ENCODE assay signal across 36 cellular contexts in genomic region chr2:67873916-67874315, GRCh38.
"Had no signal": no experiment of that assay in that cellular context is flagged by ENCODE, and none has a peak within 500 bp of the region (broad histone marks: within the 10 kb centered on the region; RNA-seq: fewer than 3 reads in every experiment).

No MANE protein-coding gene starts in this region.

- H3K4me3 ChIP-seq: adrenal gland, body of pancreas, breast epithelium had no signal

- DNase-seq: activated B cell treated with CpG ODN at 0.5 μM for 24 hours; activated CD4-positive, alpha-beta memory T cell treated with anti-CD3 and anti-CD28 coated beads for 36 hours; activated CD4-positive, alpha-beta T cell treated with anti-CD3 and anti-CD28 coated beads for 4 hours; activated CD4-positive, alpha-beta T cell treated with anti-CD3 and anti-CD28 coated beads, Interleukin-2, amount 10 ng/mL, durations not matched to agents 24 days and 14 days; activated CD4-positive, alpha-beta T cell treated with anti-CD3 and anti-CD28 coated beads, Interleukin-2, amount 50 U/mL, for 1 hour; activated CD4-positive, alpha-beta T cell treated with anti-CD3 and anti-CD28 coated beads, Interleukin-2, amount 50 U/mL, for 4 hours; activated CD4-positive, CD25-positive, alpha-beta regulatory T cell treated with anti-CD3 and anti-CD28 coated beads, Interleukin-2, amount 50 U/mL, for 72 hours; activated CD8-positive, alpha-beta memory T cell treated with anti-CD3 and anti-CD28 coated beads, Interleukin-2, amount 50 U/mL, for 4 hours; activated CD8-positive, alpha-beta T cell treated with anti-CD3 and anti-CD28 coated beads for 36 hours; activated effector memory CD4-positive, alpha-beta T cell treated with anti-CD3 and anti-CD28 coated beads, Interleukin-2, amount 50 U/mL, for 16 hours; activated gamma-delta T cell treated with Interleukin-2 at 50 U/mL for 16 hours; activated naive CD4-positive, alpha-beta T cell; activated naive CD4-positive, alpha-beta T cell treated with anti-CD3 and anti-CD28 coated beads for 36 hours; activated naive CD4-positive, alpha-beta T cell treated with anti-CD3 and anti-CD28 coated beads, Interleukin-2, amount 50 U/mL, for 16 hours; activated naive CD8-positive, alpha-beta T cell treated with anti-CD3 and anti-CD28 coated beads for 36 hours; activated T-cell treated with anti-CD3 and anti-CD28 coated beads for 4 hours; activated T-cell treated with anti-CD3 and anti-CD28 coated beads, Interleukin-2, amount 50 U/mL, for 1 hour; activated T-cell treated with anti-CD3 and anti-CD28 coated beads, Interleukin-2, amount 50 U/mL, for 4 hours; activated T-cell treated with anti-CD3 and anti-CD28 coated beads, Interleukin-2, amount 50 U/mL, for 72 hours; adrenal gland; amniotic stem cell; aorta; body of pancreas; brain microvascular endothelial cell; central memory CD4-positive, alpha-beta T cell; T-helper 1 cell; T-helper 2 cell; T-helper 9 cell had no signal

- H3K9me3 ChIP-seq: adrenal gland, body of pancreas, breast epithelium had no signal

- ATAC-seq: activated CD8-positive, alpha-beta T cell treated with anti-CD3 and anti-CD28 coated beads for 36 hours; activated T-cell treated with anti-CD3 and anti-CD28 coated beads, Interleukin-2, amount 50 U/mL, for 4 hours; activated T-cell treated with anti-CD3 and anti-CD28 coated beads, Interleukin-2, amount 50 U/mL, for 72 hours; activated T-helper 17 cell treated with anti-CD3 and anti-CD28 coated beads, Interleukin-2, amount 50 U/mL, for 72 hours; body of pancreas had no signal

- H3K27ac Mint-ChIP-seq: activated B cell treated with CpG ODN at 0.5 μM for 24 hours; activated CD4-positive, alpha-beta memory T cell treated with anti-CD3 and anti-CD28 coated beads for 36 hours; activated CD4-positive, alpha-beta T cell treated with anti-CD3 and anti-CD28 coated beads, Interleukin-2, amount 10 ng/mL, durations not matched to agents 24 days and 14 days; activated CD8-positive, alpha-beta T cell treated with anti-CD3 and anti-CD28 coated beads for 36 hours; activated naive CD4-positive, alpha-beta T cell treated with anti-CD3 and anti-CD28 coated beads for 36 hours; activated naive CD8-positive, alpha-beta T cell treated with anti-CD3 and anti-CD28 coated beads for 36 hours; activated T-cell treated with anti-CD3 and anti-CD28 coated beads, Interleukin-2, amount 50 U/mL, for 72 hours; activated T-helper 1 cell treated with anti-CD3 and anti-CD28 coated beads, Interleukin-12 subunit alpha, Interleukin-12 subunit beta, Interleukin-2, Interleukin-4 antibody, amounts not matched to agents 30 ng/mL and 10 ng/mL and 1 ng/mL, durations not matched to agents 14 hours and 24 hours and 36 hours; activated T-helper 17 cell treated with anti-CD3 and anti-CD28 coated beads, Interleukin-2, amount 50 U/mL, for 72 hours; T-helper 1 cell treated with Interleukin-12 subunit alpha and Interleukin-12 subunit beta and Interleukin-4 antibody, amounts not matched to agents 30 μg/mL and 1 μg/mL, for 36 hours; T-helper 2 cell treated with Interferon-gamma antibody and Interleukin-4, amounts not matched to agents 5 μg/mL and 100 μg/mL, for 36 hours had no signal

- H3K4me1 ChIP-seq: adrenal gland, body of pancreas, breast epithelium had no signal

- H3K27ac ChIP-seq: adrenal gland, body of pancreas, brain microvascular endothelial cell, breast epithelium, VCaP had no signal

- H3K36me3 Mint-ChIP-seq: activated CD4-positive, alpha-beta memory T cell treated with anti-CD3 and anti-CD28 coated beads for 36 hours; activated naive CD8-positive, alpha-beta T cell treated with anti-CD3 and anti-CD28 coated beads for 36 hours had no signal

- H3K4me3 Mint-ChIP-seq: activated B cell treated with CpG ODN at 0.5 μM for 24 hours; activated CD4-positive, alpha-beta memory T cell treated with anti-CD3 and anti-CD28 coated beads for 36 hours; activated CD4-positive, alpha-beta T cell treated with anti-CD3 and anti-CD28 coated beads, Interleukin-2, amount 10 ng/mL, durations not matched to agents 24 days and 14 days; activated CD8-positive, alpha-beta T cell treated with anti-CD3 and anti-CD28 coated beads for 36 hours; activated naive CD4-positive, alpha-beta T cell treated with anti-CD3 and anti-CD28 coated beads for 36 hours; activated naive CD8-positive, alpha-beta T cell treated with anti-CD3 and anti-CD28 coated beads for 36 hours; activated T-cell treated with anti-CD3 and anti-CD28 coated beads, Interleukin-2, amount 50 U/mL, for 4 hours; activated T-cell treated with anti-CD3 and anti-CD28 coated beads, Interleukin-2, amount 50 U/mL, for 72 hours; activated T-helper 1 cell treated with anti-CD3 and anti-CD28 coated beads, Interleukin-12 subunit alpha, Interleukin-12 subunit beta, Interleukin-2, Interleukin-4 antibody, amounts not matched to agents 30 ng/mL and 10 ng/mL and 1 ng/mL, durations not matched to agents 14 hours and 24 hours and 36 hours; activated T-helper 17 cell treated with anti-CD3 and anti-CD28 coated beads, Interleukin-2, amount 50 U/mL, for 72 hours; T-helper 1 cell treated with Interleukin-12 subunit alpha and Interleukin-12 subunit beta and Interleukin-4 antibody, amounts not matched to agents 30 μg/mL and 1 μg/mL, for 36 hours; T-helper 2 cell treated with Interferon-gamma antibody and Interleukin-4, amounts not matched to agents 5 μg/mL and 100 μg/mL, for 36 hours had no signal

- H3K36me3 ChIP-seq: adrenal gland, brain microvascular endothelial cell, breast epithelium had no signal

- H3K9me3 Mint-ChIP-seq: activated B cell treated with CpG ODN at 0.5 μM for 24 hours; activated CD4-positive, alpha-beta memory T cell treated with anti-CD3 and anti-CD28 coated beads for 36 hours; activated CD4-positive, alpha-beta T cell treated with anti-CD3 and anti-CD28 coated beads, Interleukin-2, amount 10 ng/mL, durations not matched to agents 24 days and 14 days; activated CD8-positive, alpha-beta T cell treated with anti-CD3 and anti-CD28 coated beads for 36 hours; activated naive CD8-positive, alpha-beta T cell treated with anti-CD3 and anti-CD28 coated beads for 36 hours; activated T-cell treated with anti-CD3 and anti-CD28 coated beads, Interleukin-2, amount 50 U/mL, for 4 hours; activated T-helper 1 cell treated with anti-CD3 and anti-CD28 coated beads, Interleukin-12 subunit alpha, Interleukin-12 subunit beta, Interleukin-2, Interleukin-4 antibody, amounts not matched to agents 30 ng/mL and 10 ng/mL and 1 ng/mL, durations not matched to agents 14 hours and 24 hours and 36 hours; activated T-helper 17 cell treated with anti-CD3 and anti-CD28 coated beads, Interleukin-2, amount 50 U/mL, for 72 hours; T-helper 1 cell treated with Interleukin-12 subunit alpha and Interleukin-12 subunit beta and Interleukin-4 antibody, amounts not matched to agents 30 μg/mL and 1 μg/mL, for 36 hours; T-helper 2 cell treated with Interferon-gamma antibody and Interleukin-4, amounts not matched to agents 5 μg/mL and 100 μg/mL, for 36 hours had no signal

- FAIRE-seq: astrocyte, TTC549 had no signal

- H3K27me3 ChIP-seq: adrenal gland, body of pancreas, brain microvascular endothelial cell, breast epithelium had no signal

- H3K4me1 Mint-ChIP-seq: activated B cell treated with CpG ODN at 0.5 μM for 24 hours; activated CD4-positive, alpha-beta T cell treated with anti-CD3 and anti-CD28 coated beads, Interleukin-2, amount 10 ng/mL, durations not matched to agents 24 days and 14 days; activated naive CD8-positive, alpha-beta T cell treated with anti-CD3 and anti-CD28 coated beads for 36 hours; activated T-helper 17 cell treated with anti-CD3 and anti-CD28 coated beads, Interleukin-2, amount 50 U/mL, for 72 hours had no signal
